ENCODE assay signal across 1 cellular context in the genomic region with DNA sequence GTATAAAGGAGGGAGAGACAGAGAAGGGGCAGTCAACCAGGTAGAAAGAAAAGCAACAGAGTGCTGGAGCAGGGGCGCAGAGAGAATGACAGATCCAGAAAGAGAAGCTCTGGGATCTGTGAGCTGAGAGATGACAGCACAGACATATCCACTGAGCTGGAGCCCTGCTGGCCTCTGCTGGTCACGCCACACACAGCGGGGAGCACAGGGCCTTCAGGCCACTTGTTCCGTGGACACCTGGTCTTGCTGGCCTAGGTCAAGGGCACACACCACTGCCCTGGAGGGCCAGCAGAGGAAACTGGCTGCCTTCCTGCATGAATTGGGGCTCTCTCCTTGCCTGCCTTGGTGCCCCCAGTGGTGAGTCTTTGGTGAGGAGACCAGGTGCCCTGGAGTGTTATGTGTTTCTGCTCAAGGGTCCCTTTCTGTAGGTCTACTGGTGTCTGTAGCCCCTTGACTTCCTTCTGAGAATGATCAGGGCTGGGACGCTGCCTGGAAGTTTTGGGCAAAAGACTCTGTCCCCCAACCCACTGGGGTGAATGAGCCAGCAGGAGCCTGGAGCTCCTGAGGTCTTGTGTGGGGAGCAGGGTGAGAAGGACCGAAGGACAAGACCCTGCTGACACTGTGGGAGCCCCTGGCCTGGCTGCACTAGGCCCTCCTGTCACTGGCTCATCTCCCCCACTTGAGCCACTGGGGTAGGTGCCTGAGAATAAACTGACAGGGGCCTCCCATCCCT.
TF ChIP-seq lines count a peak whose summit lies in the region.

No MANE protein-coding gene starts in this region.

TF ChIP-seq in HCT116, 20 proteins besides CTCF, POLR2A, EP300 and RAD21 (continued from another document):
- no peak for TF ChIP-seq POLR2AphosphoS5 (IDR thresholded peaks at IDR 0.05; ENCODE audit: low read depth, low read length)
- TF ChIP-seq, protein P1, sequence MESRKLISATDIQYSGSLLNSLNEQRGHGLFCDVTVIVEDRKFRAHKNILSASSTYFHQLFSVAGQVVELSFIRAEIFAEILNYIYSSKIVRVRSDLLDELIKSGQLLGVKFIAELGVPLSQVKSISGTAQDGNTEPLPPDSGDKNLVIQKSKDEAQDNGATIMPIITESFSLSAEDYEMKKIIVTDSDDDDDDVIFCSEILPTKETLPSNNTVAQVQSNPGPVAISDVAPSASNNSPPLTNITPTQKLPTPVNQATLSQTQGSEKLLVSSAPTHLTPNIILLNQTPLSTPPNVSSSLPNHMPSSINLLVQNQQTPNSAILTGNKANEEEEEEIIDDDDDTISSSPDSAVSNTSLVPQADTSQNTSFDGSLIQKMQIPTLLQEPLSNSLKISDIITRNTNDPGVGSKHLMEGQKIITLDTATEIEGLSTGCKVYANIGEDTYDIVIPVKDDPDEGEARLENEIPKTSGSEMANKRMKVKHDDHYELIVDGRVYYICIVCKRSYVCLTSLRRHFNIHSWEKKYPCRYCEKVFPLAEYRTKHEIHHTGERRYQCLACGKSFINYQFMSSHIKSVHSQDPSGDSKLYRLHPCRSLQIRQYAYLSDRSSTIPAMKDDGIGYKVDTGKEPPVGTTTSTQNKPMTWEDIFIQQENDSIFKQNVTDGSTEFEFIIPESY (IDR thresholded peaks at IDR 0.05; ENCODE audit: extremely low read depth, insufficient replicate concordance, low read length): no peak
